In genomic region chr2:27407798-27408491, GRCh38 we compare ENCODE assay signal across 6 cellular contexts. TPM values are rescaled to one million over a fixed set of nuclear protein-coding genes. Genes with fewer than 3 reads are reported as not detected.
DNase-seq lines count a peak whose midpoint lies in the region; ATAC-seq lines count a peak whose summit lies in the region.

No MANE protein-coding gene starts in this region.

- no peak for ATAC-seq in GM18870 (IDR thresholded peaks at IDR 0.05; ENCODE audit: unreplicated experiment)
- ATAC-seq in HG02852 (IDR thresholded peaks at IDR 0.05; ENCODE audit: unreplicated experiment), result no peak

- DNase-seq in DMS114 treated with DMSO at 0.1 percent for 48 hours (lab: John Stamatoyannopoulos, UW; ENCODE audit: unreplicated experiment), result peak; percentile 40
- peak; percentile 33 for DNase-seq in MV-4-11 (lab: John Stamatoyannopoulos, UW)
- DNase-seq in amniotic epithelial cell (ENCODE audit: low read depth), result peak; percentile 52
- peak; percentile 30 for DNase-seq in mesenteric fat pad (ENCODE audit: low spot score)

RNA-seq across cellular contexts. Expression of gene PPM1G, which starts 1.4 kb away (rescaled TPM):
- total RNA-seq in mesenteric fat pad, result 56.7 TPM

RNA-seq across cellular contexts. Expression of gene NRBP1, which starts 20.5 kb away (rescaled TPM):
- 92.9 TPM for total RNA-seq in mesenteric fat pad

RNA-seq across cellular contexts. Expression of gene ZNF513, which starts 27.4 kb away (rescaled TPM):
- total RNA-seq in mesenteric fat pad, result 20.7 TPM

RNA-seq across cellular contexts. Expression of gene KRTCAP3, which starts 34.2 kb away (rescaled TPM):
- total RNA-seq in mesenteric fat pad, result 0.48 TPM

RNA-seq across cellular contexts. Expression of gene SNX17, which starts 37.5 kb away (rescaled TPM):
- total RNA-seq in mesenteric fat pad, result 110 TPM
